ENCODE assay signal across 17 cellular contexts in genomic region chr18:4847066-4847465, GRCh38.
"Had no signal": no experiment of that assay in that cellular context is flagged by ENCODE, and none has a peak within 500 bp of the region (broad histone marks: within the 10 kb centered on the region; RNA-seq: fewer than 3 reads in every experiment).

No MANE protein-coding gene starts in this region.

- ATAC-seq: effector memory CD8-positive, alpha-beta T cell; gastrocnemius medialis; heart right ventricle; left lobe of liver; naive thymus-derived CD4-positive, alpha-beta T cell; psoas muscle; right lobe of liver; stimulated activated effector memory CD8-positive, alpha-beta T cell treated with anti-CD3 and anti-CD28 coated beads, Interleukin-12 subunit alpha, Interleukin-12 subunit beta, amount 100 ng/mL, for 72 hours; stimulated activated naive CD8-positive, alpha-beta T cell treated with anti-CD3 and anti-CD28 coated beads, Interleukin-15, Interleukin-2, amounts not matched to agents 100 U/mL and 50 U/mL, for 24 hours had no signal

- DNase-seq: effector memory CD8-positive, alpha-beta T cell; gastrocnemius medialis; heart right ventricle; hypothalamus; islet precursor cell; mammary epithelial cell; naive thymus-derived CD4-positive, alpha-beta T cell; nephron progenitor cell; psoas muscle; retina; right lobe of liver; stimulated activated CD4-positive, alpha-beta T cell treated with anti-CD3 and anti-CD28 coated beads, Interleukin-4, amount 100 ng/mL, for 1 hour; stimulated activated CD8-positive, alpha-beta memory T cell treated with anti-CD3 and anti-CD28 coated beads, Interleukin-4, amount 100 ng/mL, for 48 hours; stimulated activated naive CD8-positive, alpha-beta T cell treated with anti-CD3 and anti-CD28 coated beads, Interleukin-15, Interleukin-2, amounts not matched to agents 100 U/mL and 50 U/mL, for 24 hours; thyroid gland had no signal
